In the genomic region with DNA sequence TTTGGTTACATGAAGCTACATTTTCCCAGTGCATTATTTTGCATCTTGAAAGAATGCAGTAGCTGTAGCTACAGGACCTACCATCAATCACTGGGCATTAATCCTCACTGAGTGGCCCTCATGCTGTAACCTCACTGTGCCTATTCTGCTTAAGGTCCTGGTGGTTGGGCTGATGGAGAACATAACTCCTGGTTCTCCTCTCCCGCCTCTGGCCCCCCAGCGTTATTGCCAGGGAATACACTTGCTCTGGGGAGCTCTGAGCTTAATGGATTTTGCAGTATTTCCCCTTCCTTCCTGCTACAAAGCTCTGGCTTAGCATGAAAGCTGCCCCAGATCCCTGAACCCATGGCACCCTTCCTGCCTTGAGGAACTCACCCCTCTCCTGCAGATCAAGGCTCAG, we compare ENCODE assay signal across 24 cellular contexts.
DNase-seq lines count a peak whose midpoint lies in the region; ATAC-seq and TF ChIP-seq lines count a peak whose summit lies in the region.
"Had no signal": no experiment of that assay in that cellular context is flagged by ENCODE, and none has a peak within 500 bp of the region (broad histone marks: within the 10 kb centered on the region; RNA-seq: fewer than 3 reads in every experiment).

No MANE protein-coding gene starts in this region.

- peaks cover 15% of the 10 kb centered on the region for H3K9me3 Mint-ChIP-seq in mesothelial cell of epicardium
- H3K9me3 Mint-ChIP-seq: stimulated activated effector memory CD8-positive, alpha-beta T cell treated with anti-CD3 and anti-CD28 coated beads, Interleukin-12 subunit alpha, Interleukin-12 subunit beta, amount 100 ng/mL, for 72 hours had no signal

- no peak overlapping the region for H3K4me3 Mint-ChIP-seq in mesothelial cell of epicardium
- H3K4me3 Mint-ChIP-seq: activated T-helper 1 cell treated with anti-CD3 and anti-CD28 coated beads, Interleukin-12 subunit alpha, Interleukin-12 subunit beta, Interleukin-2, Interleukin-4 antibody, amounts not matched to agents 30 ng/mL and 10 ng/mL and 1 ng/mL, durations not matched to agents 14 hours and 24 hours and 36 hours; CD4-positive, CD25-positive, alpha-beta regulatory T cell; nephron; stimulated activated effector memory CD8-positive, alpha-beta T cell treated with anti-CD3 and anti-CD28 coated beads, Interleukin-12 subunit alpha, Interleukin-12 subunit beta, amount 100 ng/mL, for 72 hours had no signal

- no peak overlapping the region for H3K4me3 ChIP-seq in RWPE2 (ENCODE audit: severe bottlenecking)
- H3K4me3 ChIP-seq in dorsolateral prefrontal cortex: peak overlapping the region in 3 of 59 donors; percentile 14 to 20 (median 15)
- H3K4me3 ChIP-seq: GM23248, heart right ventricle, left ventricle myocardium inferior, mucosa of descending colon, pancreas had no signal

- no peaks in the 10 kb centered on the region for H3K27me3 ChIP-seq in RWPE2 (ENCODE audit: insufficient read depth, poor library complexity, severe bottlenecking)
- no peaks in the 10 kb centered on the region for H3K27me3 ChIP-seq in dorsolateral prefrontal cortex
- H3K27me3 ChIP-seq: heart right ventricle, pancreas had no signal

- peaks cover 26% of the 10 kb centered on the region for H3K4me1 Mint-ChIP-seq in mesothelial cell of epicardium
- H3K4me1 Mint-ChIP-seq: CD4-positive, CD25-positive, alpha-beta regulatory T cell; stimulated activated effector memory CD8-positive, alpha-beta T cell treated with anti-CD3 and anti-CD28 coated beads, Interleukin-12 subunit alpha, Interleukin-12 subunit beta, amount 100 ng/mL, for 72 hours had no signal

- H3K27ac Mint-ChIP-seq in mesothelial cell of epicardium: peak overlapping the region; percentile 9
- H3K27ac Mint-ChIP-seq: activated T-helper 1 cell treated with anti-CD3 and anti-CD28 coated beads, Interleukin-12 subunit alpha, Interleukin-12 subunit beta, Interleukin-2, Interleukin-4 antibody, amounts not matched to agents 30 ng/mL and 10 ng/mL and 1 ng/mL, durations not matched to agents 14 hours and 24 hours and 36 hours; CD4-positive, CD25-positive, alpha-beta regulatory T cell; stimulated activated effector memory CD8-positive, alpha-beta T cell treated with anti-CD3 and anti-CD28 coated beads, Interleukin-12 subunit alpha, Interleukin-12 subunit beta, amount 100 ng/mL, for 72 hours had no signal

- H3K36me3 Mint-ChIP-seq in mesothelial cell of epicardium: peaks cover 14% of the 10 kb centered on the region
- H3K36me3 Mint-ChIP-seq: CD4-positive, CD25-positive, alpha-beta regulatory T cell; stimulated activated effector memory CD8-positive, alpha-beta T cell treated with anti-CD3 and anti-CD28 coated beads, Interleukin-12 subunit alpha, Interleukin-12 subunit beta, amount 100 ng/mL, for 72 hours had no signal

- no peak for TF ChIP-seq CTCF in RWPE2 (IDR thresholded peaks at IDR 0.05; ENCODE audit: poor library complexity, severe bottlenecking)
- no peak for TF ChIP-seq CTCF in dorsolateral prefrontal cortex (IDR thresholded peaks at IDR 0.05 in 54 of 56, conservative IDR thresholded peaks at IDR 0.05 in 2 of 56; ENCODE audit: low read depth in 1 of 56, partially characterized antibody in 56 of 56)
- TF ChIP-seq CTCF in mesothelial cell of epicardium (IDR thresholded peaks at IDR 0.05; ENCODE audit: unreplicated experiment): no peak

- H3K27ac ChIP-seq in RWPE2 (ENCODE audit: poor library complexity, severe bottlenecking) (peak overlapping the region; percentile 78), dorsolateral prefrontal cortex (peak overlapping the region in 58 of 59 donors; percentile 26 to 91 (median 81))
- H3K27ac ChIP-seq: GM23248, heart right ventricle, KMS-11, pancreas had no signal

- H3K36me3 ChIP-seq in RWPE2 (ENCODE audit: low read depth): no peaks in the 10 kb centered on the region
- H3K36me3 ChIP-seq: heart right ventricle, left ventricle myocardium inferior, pancreas had no signal

- peaks cover 20% of the 10 kb centered on the region for H3K4me1 ChIP-seq in RWPE2 (ENCODE audit: insufficient read depth, poor library complexity, severe bottlenecking)

- DNase-seq in EL (peak; percentile 28), RWPE2 (ENCODE audit: low spot score) (no peak), dorsolateral prefrontal cortex (no peak), mesothelial cell of epicardium (ENCODE audit: low spot score in 2 of 2, unreplicated experiment in 2 of 2) (no peak), 8988T (no peak)
- no peak for DNase-seq in activated CD4-positive, alpha-beta T cell treated with anti-CD3 and anti-CD28 coated beads for 48 hours
- DNase-seq: activated naive CD4-positive, alpha-beta T cell treated with anti-CD3 and anti-CD28 coated beads, Interleukin-2, amount 50 U/mL, for 16 hours; CD4-positive, CD25-positive, alpha-beta regulatory T cell; GDM1; heart right ventricle; left ventricle myocardium inferior; mucosa of descending colon; NCI-H1694; NCI-H748 treated with DMSO at 0.1 percent for 48 hours; pancreas; stimulated activated CD4-positive, alpha-beta T cell treated with anti-CD3 and anti-CD28 coated beads, Interleukin-2, amount 100 ng/mL, for 48 hours; T-helper 9 cell had no signal

- no peaks in the 10 kb centered on the region for H3K27me3 Mint-ChIP-seq in mesothelial cell of epicardium (ENCODE audit: low read depth)
- H3K27me3 Mint-ChIP-seq: CD4-positive, CD25-positive, alpha-beta regulatory T cell had no signal

- H3K9me3 ChIP-seq in RWPE2 (ENCODE audit: severe bottlenecking): no peaks in the 10 kb centered on the region
- H3K9me3 ChIP-seq: left ventricle myocardium inferior, mucosa of descending colon, pancreas had no signal

- ATAC-seq in RWPE2 (ENCODE audit: low read depth) (no peak), HG03571 (IDR thresholded peaks at IDR 0.05; ENCODE audit: unreplicated experiment) (no peak), HG03432 (IDR thresholded peaks at IDR 0.05; ENCODE audit: unreplicated experiment) (no peak)
- ATAC-seq: pancreas; stimulated activated effector memory CD8-positive, alpha-beta T cell treated with anti-CD3 and anti-CD28 coated beads, Interleukin-12 subunit alpha, Interleukin-12 subunit beta, amount 100 ng/mL, for 72 hours had no signal

- intact Hi-C loops in dorsolateral prefrontal cortex (cut with DNase I): no loop called here
